ENCODE assay signal across 10 cellular contexts in the genomic region with DNA sequence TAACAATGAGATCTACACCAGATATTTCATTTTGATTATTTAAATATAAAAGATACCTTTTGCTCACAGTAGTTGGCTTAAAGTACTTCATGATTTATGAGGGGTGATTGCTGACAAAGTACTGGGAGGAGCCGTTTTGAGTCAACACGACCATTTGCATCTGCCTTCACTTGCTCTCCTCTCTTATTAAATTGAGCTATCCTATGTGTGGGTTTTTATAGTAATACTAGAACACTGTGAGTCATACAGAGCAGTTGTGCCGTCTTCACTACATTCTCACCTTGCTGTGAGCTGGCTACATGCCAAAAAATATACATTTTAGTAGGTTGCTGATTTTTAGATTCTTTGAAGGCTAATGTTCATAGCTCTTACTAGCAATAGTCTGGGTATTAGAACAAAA.
A peak's percentile ranks its signal among the peaks of the same experiment; 100 is the strongest.
DNase-seq lines count a peak whose midpoint lies in the region; ATAC-seq and TF ChIP-seq lines count a peak whose summit lies in the region.
"Had no signal": no experiment of that assay in that cellular context is flagged by ENCODE, and none has a peak within 500 bp of the region (broad histone marks: within the 10 kb centered on the region; RNA-seq: fewer than 3 reads in every experiment).

No MANE protein-coding gene starts in this region.

- no peaks in the 10 kb centered on the region for H3K9me3 ChIP-seq in OCI-LY3 (ENCODE audit: insufficient read depth, low read length)
- no peaks in the 10 kb centered on the region for H3K9me3 ChIP-seq in CD4-positive, alpha-beta memory T cell (ENCODE audit: control insufficient read depth in 1 of 2, low read length in 2 of 2)
- H3K9me3 ChIP-seq: BE2C, pancreas had no signal

- H2AFZ ChIP-seq in OCI-LY3 (ENCODE audit: low read depth, low read length): no peak overlapping the region

- no peak overlapping the region for H3K9ac ChIP-seq in OCI-LY3 (ENCODE audit: low read length)

- no peaks in the 10 kb centered on the region for H3K27me3 ChIP-seq in OCI-LY3 (ENCODE audit: low read depth, low read length)
- no peaks in the 10 kb centered on the region for H3K27me3 ChIP-seq in CD4-positive, alpha-beta memory T cell (ENCODE audit: insufficient read depth, low read length)
- H3K27me3 ChIP-seq: BE2C, pancreas had no signal

- peaks cover 12% of the 10 kb centered on the region; the same call in 1 of the 2 replicates for H4K20me1 ChIP-seq in OCI-LY3 (ENCODE audit: insufficient read depth, low read length)

- CTCF ChIA-PET in CD4-positive, alpha-beta memory T cell (lab: Charles Lee; ENCODE audit: partially characterized antibody): interaction anchor here (1.1 to 3.6 kb wide), 3 partner anchors 9 to 11 kb away, joined by 3 to 23 read pairs (median 8); no protein-coding TSS in a partner anchor

- peaks cover 19% of the 10 kb centered on the region for H3K36me3 ChIP-seq in OCI-LY3 (replicated peaks; ENCODE audit: low read depth, low read length)
- H3K36me3 ChIP-seq in CD4-positive, alpha-beta memory T cell (ENCODE audit: insufficient read depth, low read length): no peaks in the 10 kb centered on the region
- H3K36me3 ChIP-seq: pancreas had no signal

- H3K36me3 Mint-ChIP-seq in activated T-cell treated with anti-CD3 and anti-CD28 coated beads, Interleukin-2, amount 50 U/mL, for 72 hours (ENCODE audit: insufficient read depth in 2 of 2): no peaks in the 10 kb centered on the region
- H3K36me3 Mint-ChIP-seq in CD4-positive, alpha-beta memory T cell: peaks cover 3 to 11% of the 10 kb centered on the region in 2 donors

- no peak overlapping the region for H3K4me3 Mint-ChIP-seq in activated T-cell treated with anti-CD3 and anti-CD28 coated beads, Interleukin-2, amount 50 U/mL, for 72 hours
- no peak overlapping the region for H3K4me3 Mint-ChIP-seq in CD4-positive, alpha-beta memory T cell

- H3K27me3 Mint-ChIP-seq in activated T-cell treated with anti-CD3 and anti-CD28 coated beads, Interleukin-2, amount 50 U/mL, for 72 hours (ENCODE audit: low read depth): no peaks in the 10 kb centered on the region
- no peaks in the 10 kb centered on the region for H3K27me3 Mint-ChIP-seq in CD4-positive, alpha-beta memory T cell

- POLR2A ChIA-PET in CD4-positive, alpha-beta memory T cell (lab: Charles Lee; ENCODE audit: partially characterized antibody): no interaction called here

- TF ChIP-seq CTCF in OCI-LY3 (IDR thresholded peaks at IDR 0.05; ENCODE audit: low read depth, low read length): no peak

- peaks cover 23% of the 10 kb centered on the region for H3K4me1 ChIP-seq in OCI-LY3 (ENCODE audit: low read length)
- no peaks in the 10 kb centered on the region for H3K4me1 ChIP-seq in CD4-positive, alpha-beta memory T cell (ENCODE audit: insufficient read depth, low read length)
- H3K4me1 ChIP-seq: BE2C, pancreas had no signal

- H3K79me2 ChIP-seq in OCI-LY3 (ENCODE audit: low read length): no peaks in the 10 kb centered on the region; the same call in 1 of the 2 replicates

- H3K4me3 ChIP-seq in OCI-LY3 (ENCODE audit: low read length): no peak overlapping the region
- H3K4me3 ChIP-seq in CD4-positive, alpha-beta memory T cell (ENCODE audit: low read length in 2 of 2): no peak overlapping the region
- H3K4me3 ChIP-seq: pancreas had no signal

- peak overlapping the region; percentile 32; the same call in 1 of the 2 replicates for H3K4me2 ChIP-seq in OCI-LY3 (ENCODE audit: low read length)

- H3K9me3 Mint-ChIP-seq in activated T-cell treated with anti-CD3 and anti-CD28 coated beads, Interleukin-2, amount 50 U/mL, for 72 hours: peaks cover 0 to 2% of the 10 kb centered on the region in 2 donors
- no peaks in the 10 kb centered on the region for H3K9me3 Mint-ChIP-seq in CD4-positive, alpha-beta memory T cell

- H3K27ac ChIP-seq in OCI-LY3 (ENCODE audit: low read length): no peak overlapping the region
- H3K27ac ChIP-seq in CD4-positive, alpha-beta memory T cell (ENCODE audit: low read depth, low read length): no peak overlapping the region
- H3K27ac ChIP-seq: pancreas had no signal

- peak overlapping the region; percentile 55 for H3K27ac Mint-ChIP-seq in activated T-cell treated with anti-CD3 and anti-CD28 coated beads, Interleukin-2, amount 50 U/mL, for 72 hours
- H3K27ac Mint-ChIP-seq in CD4-positive, alpha-beta memory T cell: no peak overlapping the region

- peak; percentile 98 to 99 for ATAC-seq in activated T-cell treated with anti-CD3 and anti-CD28 coated beads, Interleukin-2, amount 50 U/mL, for 72 hours (replicated peaks in 1 of 2)
- peak; percentile 85 for ATAC-seq in HG03175 (IDR thresholded peaks at IDR 0.05; ENCODE audit: unreplicated experiment)
- no peak for ATAC-seq in HG03159 (IDR thresholded peaks at IDR 0.05; ENCODE audit: unreplicated experiment)

- H3K4me1 Mint-ChIP-seq in activated T-cell treated with anti-CD3 and anti-CD28 coated beads, Interleukin-2, amount 50 U/mL, for 72 hours (ENCODE audit: low read depth): peaks cover 22% of the 10 kb centered on the region
- peaks cover 0 to 6% (median under 1%) of the 10 kb centered on the region in 4 donors for H3K4me1 Mint-ChIP-seq in CD4-positive, alpha-beta memory T cell

- peak; percentile 15 to 35 for DNase-seq in activated T-cell treated with anti-CD3 and anti-CD28 coated beads, Interleukin-2, amount 50 U/mL, for 72 hours
- no peak for DNase-seq in activated T-cell treated with anti-CD3 and anti-CD28 coated beads for 4 hours
- DNase-seq in stimulated activated CD4-positive, alpha-beta T cell treated with anti-CD3 and anti-CD28 coated beads, Interleukin-4, amount 100 ng/mL, for 24 hours: peak; percentile 21
- DNase-seq in effector CD4-positive, alpha-beta T cell: no peak
- DNase-seq in CD4-positive, alpha-beta memory T cell: no peak
- DNase-seq: BE2C, pancreas had no signal

- intact Hi-C loops in CD4-positive, alpha-beta memory T cell (cut with micrococcal nuclease): no loop called here

Comparison
In these comparisons a context has a peak if more than half of its experiments do, and no peak if none do; other contexts are left out.
1. DNase-seq: peak in activated T-cell treated with anti-CD3 and anti-CD28 coated beads, Interleukin-2, amount 50 U/mL, for 72 hours (2 of 2) and stimulated activated CD4-positive, alpha-beta T cell treated with anti-CD3 and anti-CD28 coated beads, Interleukin-4, amount 100 ng/mL, for 24 hours (single experiment); none in activated T-cell treated with anti-CD3 and anti-CD28 coated beads for 4 hours (single experiment), effector CD4-positive, alpha-beta T cell (single experiment) and CD4-positive, alpha-beta memory T cell (0 of 5).